Comparison of ENCODE assay signal across 8 cellular contexts in genomic region chr19:11535792-11536595, GRCh38. TPM values are rescaled to one million over a fixed set of nuclear protein-coding genes. Genes with fewer than 3 reads are reported as not detected.
DNase-seq lines count a peak whose midpoint lies in the region; ATAC-seq and TF ChIP-seq lines count a peak whose summit lies in the region.

No MANE protein-coding gene starts in this region.

- H3K27ac Mint-ChIP-seq in IgD-negative memory B cell (peak overlapping the region; percentile 76 to 94 (median 93)), nephron (peak overlapping the region in 1 of 3 experiments; percentile 83)

- H3K4me3 Mint-ChIP-seq in IgD-negative memory B cell, result peak overlapping the region; percentile 31 to 96 (median 82)
- peak overlapping the region; percentile 72 to 81 (median 75) for H3K4me3 Mint-ChIP-seq in nephron

- TF ChIP-seq CTCF in AG04449 (IDR thresholded peaks at IDR 0.05; ENCODE audit: insufficient read depth, low read length, missing control alignments) (peak; percentile 89), RWPE1 (conservative IDR thresholded peaks at IDR 0.05; ENCODE audit: low read depth) (peak; percentile 77), fibroblast of the aortic adventitia (IDR thresholded peaks at IDR 0.05; ENCODE audit: insufficient read depth, low read length) (peak; percentile 73), nephron (IDR thresholded peaks at IDR 0.05; ENCODE audit: unreplicated experiment in 3 of 3) (peak; percentile 82 to 91 (median 89))

- DNase-seq in AG04449 (ENCODE audit: low read depth, low spot score) (no peak), RWPE1 (ENCODE audit: low spot score) (peak; percentile 94), fibroblast of the aortic adventitia (ENCODE audit: low read depth) (peak; percentile 82)
- peak; percentile 81 for DNase-seq in activated T-helper 9 cell treated with anti-CD3 and anti-CD28 coated beads, Interleukin-2, amount 50 U/mL, for 16 hours (ENCODE audit: low read depth)
- DNase-seq in stimulated activated naive CD4-positive, alpha-beta T cell (lab: John Stamatoyannopoulos, UW), result peak; percentile 25 to 75 (median 68)

- CTCF ChIA-PET in AG04449 (lab: Yijun Ruan, JAX) (interaction anchor here (0.6 to 2.2 kb wide), 28 partner anchors 8 to 161 kb away, joined by 3 to 31 read pairs (median 4); partner anchors contain the start of genes ELOF1 and ZNF627), RWPE1 (lab: Yijun Ruan, JAX) (interaction anchor here (0.6 to 1.4 kb wide), 11 partner anchors 22 to 1052 kb away, joined by 3 to 6 read pairs (median 3); partner anchors contain the start of gene ELOF1)

- peak overlapping the region; percentile 51 for H3K4me3 ChIP-seq in AG04449 (ENCODE audit: low read depth, low read length)
- peak overlapping the region; percentile 47 for H3K4me3 ChIP-seq in fibroblast of the aortic adventitia (ENCODE audit: low read depth, low read length)

- ATAC-seq in GM18867 (IDR thresholded peaks at IDR 0.05; ENCODE audit: unreplicated experiment), result peak; percentile 63

- POLR2A ChIA-PET in AG04449 (lab: Yijun Ruan, JAX), result no interaction called here
- POLR2A ChIA-PET in RWPE1 (lab: Yijun Ruan, JAX; ENCODE audit: low non-redundant PET), result no interaction called here

- no peaks in the 10 kb centered on the region for H3K36me3 Mint-ChIP-seq in IgD-negative memory B cell
- no peaks in the 10 kb centered on the region for H3K36me3 Mint-ChIP-seq in nephron (ENCODE audit: low read depth)

- peak overlapping the region; percentile 45 for H3K27ac ChIP-seq in RWPE1

- H3K9me3 Mint-ChIP-seq in IgD-negative memory B cell, result no peaks in the 10 kb centered on the region
- no peaks in the 10 kb centered on the region for H3K9me3 Mint-ChIP-seq in nephron

- peaks cover 10 to 15% (median 14%) of the 10 kb centered on the region in 3 donors for H3K4me1 Mint-ChIP-seq in IgD-negative memory B cell
- H3K4me1 Mint-ChIP-seq in nephron, result peaks cover 18% of the 10 kb centered on the region

- H3K27me3 Mint-ChIP-seq in IgD-negative memory B cell, result peaks cover 7% of the 10 kb centered on the region
- peaks cover 26% of the 10 kb centered on the region for H3K27me3 Mint-ChIP-seq in nephron (ENCODE audit: low read depth)

RNA-seq across cellular contexts. Expression of gene CNN1, which starts 2.7 kb away (rescaled TPM):
- polyA plus RNA-seq in IgD-negative memory B cell, result not detected
- total RNA-seq in fibroblast of the aortic adventitia (ENCODE audit: low replicate concordance), result 2.2 and 4.2 TPM in 2 replicates

RNA-seq across cellular contexts. Expression of gene ECSIT, which starts 7.1 kb away (rescaled TPM):
- polyA plus RNA-seq in IgD-negative memory B cell, result 38.7 TPM
- 26.3 and 35.5 TPM in 2 replicates for total RNA-seq in fibroblast of the aortic adventitia (ENCODE audit: low replicate concordance)

RNA-seq across cellular contexts. Expression of gene ELOF1, which starts 23.0 kb away (rescaled TPM):
- 183 TPM for polyA plus RNA-seq in IgD-negative memory B cell
- total RNA-seq in fibroblast of the aortic adventitia (ENCODE audit: low replicate concordance), result 17.9 and 33.5 TPM in 2 replicates

RNA-seq across cellular contexts. Expression of gene ZNF653, which starts 30.4 kb away (rescaled TPM):
- polyA plus RNA-seq in IgD-negative memory B cell, result 4.3 TPM
- 3.2 and 5.9 TPM in 2 replicates for total RNA-seq in fibroblast of the aortic adventitia (ENCODE audit: low replicate concordance)

RNA-seq across cellular contexts. Expression of gene ACP5, which starts 41.5 kb away (rescaled TPM):
- polyA plus RNA-seq in IgD-negative memory B cell, result 109 TPM
- total RNA-seq in fibroblast of the aortic adventitia (ENCODE audit: low replicate concordance), result 0.09 and 1.4 TPM in 2 replicates
